Comparison of ENCODE assay signal across 1 cellular context in genomic region chr1:41672173-41672572, GRCh38.
TF ChIP-seq lines count a peak whose summit lies in the region.

No MANE protein-coding gene starts in this region.

TF ChIP-seq in GM23338, 12 proteins besides CTCF, POLR2A, EP300 and RAD21 (continued from another document):
- TF ChIP-seq, protein P1, sequence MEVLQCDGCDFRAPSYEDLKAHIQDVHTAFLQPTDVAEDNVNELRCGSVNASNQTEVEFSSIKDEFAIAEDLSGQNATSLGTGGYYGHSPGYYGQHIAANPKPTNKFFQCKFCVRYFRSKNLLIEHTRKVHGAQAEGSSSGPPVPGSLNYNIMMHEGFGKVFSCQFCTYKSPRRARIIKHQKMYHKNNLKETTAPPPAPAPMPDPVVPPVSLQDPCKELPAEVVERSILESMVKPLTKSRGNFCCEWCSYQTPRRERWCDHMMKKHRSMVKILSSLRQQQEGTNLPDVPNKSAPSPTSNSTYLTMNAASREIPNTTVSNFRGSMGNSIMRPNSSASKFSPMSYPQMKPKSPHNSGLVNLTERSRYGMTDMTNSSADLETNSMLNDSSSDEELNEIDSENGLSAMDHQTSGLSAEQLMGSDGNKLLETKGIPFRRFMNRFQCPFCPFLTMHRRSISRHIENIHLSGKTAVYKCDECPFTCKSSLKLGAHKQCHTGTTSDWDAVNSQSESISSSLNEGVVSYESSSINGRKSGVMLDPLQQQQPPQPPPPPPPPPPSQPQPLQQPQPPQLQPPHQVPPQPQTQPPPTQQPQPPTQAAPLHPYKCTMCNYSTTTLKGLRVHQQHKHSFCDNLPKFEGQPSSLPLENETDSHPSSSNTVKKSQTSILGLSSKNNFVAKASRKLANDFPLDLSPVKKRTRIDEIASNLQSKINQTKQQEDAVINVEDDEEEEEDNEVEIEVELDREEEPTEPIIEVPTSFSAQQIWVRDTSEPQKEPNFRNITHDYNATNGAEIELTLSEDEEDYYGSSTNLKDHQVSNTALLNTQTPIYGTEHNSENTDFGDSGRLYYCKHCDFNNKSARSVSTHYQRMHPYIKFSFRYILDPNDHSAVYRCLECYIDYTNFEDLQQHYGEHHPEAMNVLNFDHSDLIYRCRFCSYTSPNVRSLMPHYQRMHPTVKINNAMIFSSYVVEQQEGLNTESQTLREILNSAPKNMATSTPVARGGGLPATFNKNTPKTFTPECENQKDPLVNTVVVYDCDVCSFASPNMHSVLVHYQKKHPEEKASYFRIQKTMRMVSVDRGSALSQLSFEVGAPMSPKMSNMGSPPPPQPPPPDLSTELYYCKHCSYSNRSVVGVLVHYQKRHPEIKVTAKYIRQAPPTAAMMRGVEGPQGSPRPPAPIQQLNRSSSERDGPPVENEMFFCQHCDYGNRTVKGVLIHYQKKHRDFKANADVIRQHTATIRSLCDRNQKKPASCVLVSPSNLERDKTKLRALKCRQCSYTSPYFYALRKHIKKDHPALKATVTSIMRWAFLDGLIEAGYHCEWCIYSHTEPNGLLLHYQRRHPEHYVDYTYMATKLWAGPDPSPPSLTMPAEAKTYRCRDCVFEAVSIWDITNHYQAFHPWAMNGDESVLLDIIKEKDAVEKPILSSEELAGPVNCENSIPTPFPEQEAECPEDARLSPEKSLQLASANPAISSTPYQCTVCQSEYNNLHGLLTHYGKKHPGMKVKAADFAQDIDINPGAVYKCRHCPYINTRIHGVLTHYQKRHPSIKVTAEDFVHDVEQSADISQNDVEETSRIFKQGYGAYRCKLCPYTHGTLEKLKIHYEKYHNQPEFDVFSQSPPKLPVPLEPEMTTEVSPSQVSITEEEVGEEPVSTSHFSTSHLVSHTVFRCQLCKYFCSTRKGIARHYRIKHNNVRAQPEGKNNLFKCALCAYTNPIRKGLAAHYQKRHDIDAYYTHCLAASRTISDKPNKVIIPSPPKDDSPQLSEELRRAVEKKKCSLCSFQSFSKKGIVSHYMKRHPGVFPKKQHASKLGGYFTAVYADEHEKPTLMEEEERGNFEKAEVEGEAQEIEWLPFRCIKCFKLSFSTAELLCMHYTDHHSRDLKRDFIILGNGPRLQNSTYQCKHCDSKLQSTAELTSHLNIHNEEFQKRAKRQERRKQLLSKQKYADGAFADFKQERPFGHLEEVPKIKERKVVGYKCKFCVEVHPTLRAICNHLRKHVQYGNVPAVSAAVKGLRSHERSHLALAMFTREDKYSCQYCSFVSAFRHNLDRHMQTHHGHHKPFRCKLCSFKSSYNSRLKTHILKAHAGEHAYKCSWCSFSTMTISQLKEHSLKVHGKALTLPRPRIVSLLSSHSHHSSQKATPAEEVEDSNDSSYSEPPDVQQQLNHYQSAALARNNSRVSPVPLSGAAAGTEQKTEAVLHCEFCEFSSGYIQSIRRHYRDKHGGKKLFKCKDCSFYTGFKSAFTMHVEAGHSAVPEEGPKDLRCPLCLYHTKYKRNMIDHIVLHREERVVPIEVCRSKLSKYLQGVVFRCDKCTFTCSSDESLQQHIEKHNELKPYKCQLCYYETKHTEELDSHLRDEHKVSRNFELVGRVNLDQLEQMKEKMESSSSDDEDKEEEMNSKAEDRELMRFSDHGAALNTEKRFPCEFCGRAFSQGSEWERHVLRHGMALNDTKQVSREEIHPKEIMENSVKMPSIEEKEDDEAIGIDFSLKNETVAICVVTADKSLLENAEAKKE (CRISPR knock-in tag; IDR thresholded peaks at IDR 0.05) = no peak
- TF ChIP-seq STAT1 (IDR thresholded peaks at IDR 0.05; ENCODE audit: unreplicated experiment) (no peak), EZH2 (IDR thresholded peaks at IDR 0.05; ENCODE audit: low read depth, unreplicated experiment) (no peak), EZH2phosphoT487 (IDR thresholded peaks at IDR 0.05; ENCODE audit: unreplicated experiment) (no peak), NANOG (IDR thresholded peaks at IDR 0.05; ENCODE audit: borderline replicate concordance) (no peak)
